37 cellular contexts compared by ENCODE assay signal in genomic region chr17:45968732-45969131, GRCh38. TPM values are rescaled to one million over a fixed set of nuclear protein-coding genes. Genes with fewer than 3 reads are reported as not detected.
"Had no signal": no experiment of that assay in that cellular context is flagged by ENCODE, and none has a peak within 500 bp of the region (broad histone marks: within the 10 kb centered on the region; RNA-seq: fewer than 3 reads in every experiment).

No MANE protein-coding gene starts in this region.

- H3K4me3 ChIP-seq: MG63 had no signal

- H3K36me3 ChIP-seq: MG63 had no signal

- H3K9me3 ChIP-seq: MG63 had no signal

- DNase-seq: Karpas-422, Kasumi-1, MG63, MM.1S, MV-4-11, NCI-H1048, NCI-H1092, NCI-H1092 treated with DMSO at 0.1 percent for 48 hours, NCI-H1105, NCI-H1105 treated with DMSO at 0.1 percent for 48 hours, NCI-H1417, NCI-H1417 treated with DMSO at 0.1 percent for 48 hours, NCI-H1436, NCI-H1436 treated with DMSO at 0.1 percent for 48 hours, NCI-H146, NCI-H1694, NCI-H1694 treated with DMSO at 0.1 percent for 48 hours, NCI-H187, NCI-H187 treated with DMSO at 0.1 percent for 48 hours, NCI-H1930, NCI-H2029, NCI-H2029 treated with DMSO at 0.1 percent for 48 hours, NCI-H2081, NCI-H2081 treated with DMSO at 0.1 percent for 48 hours, NCI-H2107, NCI-H2171, NCI-H2171 treated with DMSO at 0.1 percent for 48 hours, NCI-H2227 treated with DMSO at 0.1 percent for 48 hours, NCI-H345, NCI-H446, NCI-H446 treated with DMSO at 0.1 percent for 48 hours, NCI-H510A, NCI-H510A treated with DMSO at 0.1 percent for 48 hours had no signal

RNA-seq across cellular contexts. Expression of gene STH, which starts 30.3 kb away (rescaled TPM):
- total RNA-seq: LHCN-M2, M059J, MCF 10A, NCI-H460 had no signal
